In genomic region chr5:1118738-1119137, GRCh38 we compare ENCODE assay signal across 2 cellular contexts.
TF ChIP-seq lines count a peak whose summit lies in the region.

No MANE protein-coding gene starts in this region.

TF ChIP-seq in IMR-90, 13 proteins besides CTCF, POLR2A, EP300 and RAD21 (continued from another document):
- no peak for TF ChIP-seq MAFK (IDR thresholded peaks at IDR 0.05; ENCODE audit: low read depth, low read length)
TF ChIP-seq in IMR-90: peak in this region for 0.

TF ChIP-seq in liver, 16 proteins besides CTCF, POLR2A, EP300 and RAD21 (continued from another document):
- TF ChIP-seq NR2F2 (IDR thresholded peaks at IDR 0.05), result no peak
- TF ChIP-seq ZBTB33 (IDR thresholded peaks at IDR 0.05), result no peak
- TF ChIP-seq ATF3 (IDR thresholded peaks at IDR 0.05), result no peak
- no peak for TF ChIP-seq RXRA (IDR thresholded peaks at IDR 0.05)
- no peak for TF ChIP-seq MAX (IDR thresholded peaks at IDR 0.05)
- no peak for TF ChIP-seq SP1 (IDR thresholded peaks at IDR 0.05)
- no peak for TF ChIP-seq REST (IDR thresholded peaks at IDR 0.05)
